ENCODE assay signal across 24 cellular contexts in the genomic region with DNA sequence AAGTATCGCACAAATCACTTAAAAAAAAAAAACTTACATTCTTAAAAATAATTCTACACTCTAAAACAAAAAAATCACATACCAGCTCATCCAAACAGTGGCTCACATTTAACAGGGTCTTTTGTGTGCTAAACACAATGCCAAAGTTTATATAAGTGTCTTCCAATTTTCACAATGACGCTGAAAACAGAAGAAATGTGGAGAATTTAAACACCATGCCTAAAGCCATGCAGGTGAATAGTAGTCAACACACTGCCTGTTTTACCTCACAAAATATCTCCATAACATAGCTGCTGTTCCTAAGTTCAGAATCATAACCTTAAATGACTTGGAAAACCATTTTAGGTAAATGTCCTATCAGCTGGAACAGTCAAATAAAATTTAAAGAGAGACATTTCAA.
"Had no signal": no experiment of that assay in that cellular context is flagged by ENCODE, and none has a peak within 500 bp of the region (broad histone marks: within the 10 kb centered on the region; RNA-seq: fewer than 3 reads in every experiment).

No MANE protein-coding gene starts in this region.

- H3K4me1 ChIP-seq: SJCRH30 had no signal

- H3K27ac ChIP-seq: SJCRH30, VCaP had no signal

- DNase-seq: activated CD4-positive, alpha-beta T cell treated with anti-CD3 and anti-CD28 coated beads, Interleukin-2, amount 50 U/mL, for 1 hour; activated CD4-positive, CD25-positive, alpha-beta regulatory T cell; activated CD8-positive, alpha-beta memory T cell treated with anti-CD3 and anti-CD28 coated beads, Interleukin-2, amount 50 U/mL, for 4 hours; activated gamma-delta T cell treated with Interleukin-2 at 50 U/mL for 16 hours; activated naive CD4-positive, alpha-beta T cell treated with anti-CD3 and anti-CD28 coated beads, Interleukin-2, amount 10 ng/mL, durations not matched to agents 7 days and 5 days; activated naive CD8-positive, alpha-beta T cell treated with anti-CD3 and anti-CD28 coated beads for 36 hours; activated T-cell treated with anti-CD3 and anti-CD28 coated beads, Interleukin-2, amount 50 U/mL, for 72 hours; Karpas-422; MM.1S; NCI-H1105; NCI-H1436; NCI-H1694 treated with DMSO at 0.1 percent for 48 hours; NCI-H2029 treated with DMSO at 0.1 percent for 48 hours; NCI-H345; NCI-H510A; NCI-H526 treated with DMSO at 0.1 percent for 48 hours; NK-92 treated with Interleukin-12 subunit alpha and Interleukin-12 subunit beta, amount 100 ng/mL, for 24 hours; OCI-M1; RPMI8226; SJCRH30; SK-N-SH; T-helper 1 cell had no signal

- H3K4me3 ChIP-seq: SJCRH30 had no signal

- H3K9ac ChIP-seq: SK-N-SH had no signal

- H3K9me3 ChIP-seq: SJCRH30, SK-N-SH had no signal

- H3K36me3 ChIP-seq: SJCRH30 had no signal

- H3K27me3 ChIP-seq: SJCRH30 had no signal

- ATAC-seq: Panc1 had no signal
